1 cellular context compared by ENCODE assay signal in genomic region chr20:41734506-41734945, GRCh38.
TF ChIP-seq lines count a peak whose summit lies in the region.

No MANE protein-coding gene starts in this region.

TF ChIP-seq in HepG2, 621 proteins besides CTCF, POLR2A, EP300 and RAD21 (continued from another document and continues in another):
- TF ChIP-seq ISL2 (CRISPR knock-in tag; IDR thresholded peaks at IDR 0.05) (no peak), ZFP82 (CRISPR knock-in tag; IDR thresholded peaks at IDR 0.05; ENCODE audit: borderline replicate concordance) (no peak), ZNF263 (CRISPR knock-in tag; IDR thresholded peaks at IDR 0.05) (peak; percentile 82), ZFYVE20 (CRISPR knock-in tag; IDR thresholded peaks at IDR 0.05; ENCODE audit: borderline replicate concordance, low read depth) (no peak), TARDBP (CRISPR knock-in tag; IDR thresholded peaks at IDR 0.05) (no peak), RFXANK (CRISPR knock-in tag; IDR thresholded peaks at IDR 0.05) (0 out of 2 replicates have a peak, but pooled peaks have one; percentile 60), SMAD3 (CRISPR knock-in tag; IDR thresholded peaks at IDR 0.05) (0 out of 2 replicates have a peak, but pooled peaks have one; percentile 43), SYNCRIP (IDR thresholded peaks at IDR 0.05; ENCODE audit: insufficient read depth, low read depth, low read length) (no peak), SRSF9 (IDR thresholded peaks at IDR 0.05; ENCODE audit: borderline replicate concordance, insufficient read depth, low read depth, low read length, poor library complexity, severe bottlenecking) (no peak), GATAD2A (CRISPR knock-in tag; IDR thresholded peaks at IDR 0.05) (peak; percentile 39; the same call in 1 of the 2 replicates), CAMTA2 (CRISPR knock-in tag; IDR thresholded peaks at IDR 0.05; ENCODE audit: borderline replicate concordance) (no peak), KAT7 (CRISPR knock-in tag; IDR thresholded peaks at IDR 0.05; ENCODE audit: borderline replicate concordance) (no peak), ISX (CRISPR knock-in tag; conservative IDR thresholded peaks at IDR 0.05) (no peak), ZNF605 (CRISPR knock-in tag; IDR thresholded peaks at IDR 0.05) (peak; percentile 56; the same call in 1 of the 2 replicates), FOXO1 (CRISPR knock-in tag; IDR thresholded peaks at IDR 0.05) (peak; percentile 37; the same call in 1 of the 2 replicates), NFATC3 (CRISPR knock-in tag; IDR thresholded peaks at IDR 0.05) (no peak), POGZ (CRISPR knock-in tag; IDR thresholded peaks at IDR 0.05) (0 out of 2 replicates have a peak, but pooled peaks have one; percentile 29), ERF (CRISPR knock-in tag; IDR thresholded peaks at IDR 0.05) (peak; percentile 70; the same call in 1 of the 2 replicates), DPF2 (CRISPR knock-in tag; IDR thresholded peaks at IDR 0.05; ENCODE audit: borderline replicate concordance, low read depth) (no peak), PHF20 (CRISPR knock-in tag; IDR thresholded peaks at IDR 0.05) (no peak), MAFF (IDR thresholded peaks at IDR 0.05; ENCODE audit: low read depth, low read length) (no peak), ZMYM3 (CRISPR knock-in tag; IDR thresholded peaks at IDR 0.05) (peak; percentile 51; the same call in 1 of the 2 replicates), THYN1 (CRISPR knock-in tag; IDR thresholded peaks at IDR 0.05; ENCODE audit: borderline replicate concordance, low read depth) (no peak), ZNF569 (CRISPR knock-in tag; IDR thresholded peaks at IDR 0.05; ENCODE audit: borderline replicate concordance) (no peak), NR2F6 (IDR thresholded peaks at IDR 0.05) (peak; percentile 74), NR2F6 (CRISPR knock-in tag; IDR thresholded peaks at IDR 0.05) (peak; percentile 86), KDM1A (CRISPR knock-in tag; IDR thresholded peaks at IDR 0.05) (no peak), POLR2AphosphoS5 (IDR thresholded peaks at IDR 0.05; ENCODE audit: low read depth, low read length) (no peak), RFXAP (CRISPR knock-in tag; IDR thresholded peaks at IDR 0.05; ENCODE audit: borderline replicate concordance) (no peak), KDM5A (IDR thresholded peaks at IDR 0.05; ENCODE audit: borderline replicate concordance, low read length) (no peak), ZNF274 (CRISPR knock-in tag; IDR thresholded peaks at IDR 0.05) (peak; percentile 81; the same call in 1 of the 2 replicates), KAT8 (CRISPR knock-in tag; IDR thresholded peaks at IDR 0.05) (0 out of 2 replicates have a peak, but pooled peaks have one; percentile 28), XRCC5 (optimal IDR thresholded peaks at IDR 0.05; ENCODE audit: low read length) (peak; percentile 98), RFX5 (IDR thresholded peaks at IDR 0.05; ENCODE audit: low read depth, low read length) (peak; percentile 42; the same call in 1 of the 2 replicates), ESRRA (CRISPR knock-in tag; IDR thresholded peaks at IDR 0.05; ENCODE audit: low read depth) (no peak), IRF2 (CRISPR knock-in tag; IDR thresholded peaks at IDR 0.05) (peak; percentile 55; the same call in 1 of the 2 replicates), HMG20B (CRISPR knock-in tag; conservative IDR thresholded peaks at IDR 0.05) (no peak), HOMEZ (CRISPR knock-in tag; IDR thresholded peaks at IDR 0.05; ENCODE audit: low read depth) (0 out of 2 replicates have a peak, but pooled peaks have one; percentile 66), ZFAT (CRISPR knock-in tag; conservative IDR thresholded peaks at IDR 0.05) (no peak), ZNF703 (CRISPR knock-in tag; IDR thresholded peaks at IDR 0.05; ENCODE audit: borderline replicate concordance) (no peak), MAFK (conservative IDR thresholded peaks at IDR 0.05 in 1 of 2, IDR thresholded peaks at IDR 0.05 in 1 of 2; ENCODE audit: low read length in 2 of 2) (peak in 1 of 2 experiments; percentile 28; a peak in 1 of 4 replicates), ATF6 (CRISPR knock-in tag; conservative IDR thresholded peaks at IDR 0.05) (no peak), ZBTB38 (CRISPR knock-in tag; IDR thresholded peaks at IDR 0.05) (no peak), YEATS2 (CRISPR knock-in tag; IDR thresholded peaks at IDR 0.05; ENCODE audit: borderline replicate concordance) (0 out of 2 replicates have a peak, but pooled peaks have one; percentile 30), ZNF790 (CRISPR knock-in tag; IDR thresholded peaks at IDR 0.05; ENCODE audit: borderline replicate concordance) (no peak), MIXL1 (CRISPR knock-in tag; IDR thresholded peaks at IDR 0.05) (peak; percentile 49; the same call in 1 of the 2 replicates), HNF4A (CRISPR knock-in tag; IDR thresholded peaks at IDR 0.05) (peak; percentile 94), ZNF598 (CRISPR knock-in tag; IDR thresholded peaks at IDR 0.05; ENCODE audit: borderline replicate concordance) (peak; percentile 78; the same call in 1 of the 2 replicates), ZNF234 (CRISPR knock-in tag; conservative IDR thresholded peaks at IDR 0.05) (no peak), HMGA1 (CRISPR knock-in tag; conservative IDR thresholded peaks at IDR 0.05) (no peak), ATF5 (CRISPR knock-in tag; IDR thresholded peaks at IDR 0.05; ENCODE audit: low read depth) (no peak), HOXD1 (CRISPR knock-in tag; IDR thresholded peaks at IDR 0.05) (0 out of 2 replicates have a peak, but pooled peaks have one; percentile 32), SETDB1 (CRISPR knock-in tag; IDR thresholded peaks at IDR 0.05; ENCODE audit: borderline replicate concordance) (peak; percentile 24; the same call in 1 of the 2 replicates), PREB (CRISPR knock-in tag; IDR thresholded peaks at IDR 0.05) (no peak), HES4 (CRISPR knock-in tag; IDR thresholded peaks at IDR 0.05; ENCODE audit: borderline replicate concordance) (no peak), MIER2 (CRISPR knock-in tag; IDR thresholded peaks at IDR 0.05) (no peak), CBX5 (CRISPR knock-in tag; IDR thresholded peaks at IDR 0.05; ENCODE audit: borderline replicate concordance) (peak; percentile 37), CHD2 (IDR thresholded peaks at IDR 0.05; ENCODE audit: low read depth, low read length) (no peak), ARHGAP35 (CRISPR knock-in tag; IDR thresholded peaks at IDR 0.05; ENCODE audit: borderline replicate concordance) (no peak), U2AF2 (IDR thresholded peaks at IDR 0.05; ENCODE audit: low read depth, low read length) (no peak), THRA (CRISPR knock-in tag; IDR thresholded peaks at IDR 0.05; ENCODE audit: borderline replicate concordance) (0 out of 2 replicates have a peak, but pooled peaks have one; percentile 26), LCORL (IDR thresholded peaks at IDR 0.05) (no peak), LCORL (CRISPR knock-in tag; IDR thresholded peaks at IDR 0.05) (no peak), SMYD3 (CRISPR knock-in tag; IDR thresholded peaks at IDR 0.05) (no peak), PPARG (CRISPR knock-in tag; conservative IDR thresholded peaks at IDR 0.05) (peak; percentile 51; the same call in 1 of the 2 replicates), ATF1 (CRISPR knock-in tag; IDR thresholded peaks at IDR 0.05) (no peak), ZNF496 (CRISPR knock-in tag; IDR thresholded peaks at IDR 0.05; ENCODE audit: insufficient replicate concordance) (no peak), SIN3B (IDR thresholded peaks at IDR 0.05; ENCODE audit: low read length) (no peak)
- TF ChIP-seq, protein P1, sequence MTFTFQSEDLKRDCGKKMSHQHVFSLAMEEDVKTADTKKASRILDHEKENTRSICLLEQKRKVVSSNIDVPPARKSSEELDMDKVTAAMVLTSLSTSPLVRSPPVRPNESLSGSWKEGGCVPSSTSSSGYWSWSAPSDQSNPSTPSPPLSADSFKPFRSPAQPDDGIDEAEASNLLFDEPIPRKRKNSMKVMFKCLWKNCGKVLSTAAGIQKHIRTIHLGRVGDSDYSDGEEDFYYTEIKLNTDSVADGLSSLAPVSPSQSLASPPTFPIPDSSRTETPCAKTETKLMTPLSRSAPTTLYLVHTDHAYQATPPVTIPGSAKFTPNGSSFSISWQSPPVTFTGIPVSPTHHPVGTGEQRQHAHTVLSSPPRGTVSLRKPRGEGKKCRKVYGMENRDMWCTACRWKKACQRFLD (CRISPR knock-in tag; IDR thresholded peaks at IDR 0.05; ENCODE audit: borderline replicate concordance), result no peak; the same call in 1 of the 2 replicates
- TF ChIP-seq, protein P2, sequence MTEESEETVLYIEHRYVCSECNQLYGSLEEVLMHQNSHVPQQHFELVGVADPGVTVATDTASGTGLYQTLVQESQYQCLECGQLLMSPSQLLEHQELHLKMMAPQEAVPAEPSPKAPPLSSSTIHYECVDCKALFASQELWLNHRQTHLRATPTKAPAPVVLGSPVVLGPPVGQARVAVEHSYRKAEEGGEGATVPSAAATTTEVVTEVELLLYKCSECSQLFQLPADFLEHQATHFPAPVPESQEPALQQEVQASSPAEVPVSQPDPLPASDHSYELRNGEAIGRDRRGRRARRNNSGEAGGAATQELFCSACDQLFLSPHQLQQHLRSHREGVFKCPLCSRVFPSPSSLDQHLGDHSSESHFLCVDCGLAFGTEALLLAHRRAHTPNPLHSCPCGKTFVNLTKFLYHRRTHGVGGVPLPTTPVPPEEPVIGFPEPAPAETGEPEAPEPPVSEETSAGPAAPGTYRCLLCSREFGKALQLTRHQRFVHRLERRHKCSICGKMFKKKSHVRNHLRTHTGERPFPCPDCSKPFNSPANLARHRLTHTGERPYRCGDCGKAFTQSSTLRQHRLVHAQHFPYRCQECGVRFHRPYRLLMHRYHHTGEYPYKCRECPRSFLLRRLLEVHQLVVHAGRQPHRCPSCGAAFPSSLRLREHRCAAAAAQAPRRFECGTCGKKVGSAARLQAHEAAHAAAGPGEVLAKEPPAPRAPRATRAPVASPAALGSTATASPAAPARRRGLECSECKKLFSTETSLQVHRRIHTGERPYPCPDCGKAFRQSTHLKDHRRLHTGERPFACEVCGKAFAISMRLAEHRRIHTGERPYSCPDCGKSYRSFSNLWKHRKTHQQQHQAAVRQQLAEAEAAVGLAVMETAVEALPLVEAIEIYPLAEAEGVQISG (CRISPR knock-in tag; IDR thresholded peaks at IDR 0.05), result peak; percentile 53
- TF ChIP-seq, protein P3, sequence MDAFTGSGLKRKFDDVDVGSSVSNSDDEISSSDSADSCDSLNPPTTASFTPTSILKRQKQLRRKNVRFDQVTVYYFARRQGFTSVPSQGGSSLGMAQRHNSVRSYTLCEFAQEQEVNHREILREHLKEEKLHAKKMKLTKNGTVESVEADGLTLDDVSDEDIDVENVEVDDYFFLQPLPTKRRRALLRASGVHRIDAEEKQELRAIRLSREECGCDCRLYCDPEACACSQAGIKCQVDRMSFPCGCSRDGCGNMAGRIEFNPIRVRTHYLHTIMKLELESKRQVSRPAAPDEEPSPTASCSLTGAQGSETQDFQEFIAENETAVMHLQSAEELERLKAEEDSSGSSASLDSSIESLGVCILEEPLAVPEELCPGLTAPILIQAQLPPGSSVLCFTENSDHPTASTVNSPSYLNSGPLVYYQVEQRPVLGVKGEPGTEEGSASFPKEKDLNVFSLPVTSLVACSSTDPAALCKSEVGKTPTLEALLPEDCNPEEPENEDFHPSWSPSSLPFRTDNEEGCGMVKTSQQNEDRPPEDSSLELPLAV (CRISPR knock-in tag; conservative IDR thresholded peaks at IDR 0.05; ENCODE audit: low read depth), result no peak
